Comparison of ENCODE assay signal across 27 cellular contexts in the genomic region with DNA sequence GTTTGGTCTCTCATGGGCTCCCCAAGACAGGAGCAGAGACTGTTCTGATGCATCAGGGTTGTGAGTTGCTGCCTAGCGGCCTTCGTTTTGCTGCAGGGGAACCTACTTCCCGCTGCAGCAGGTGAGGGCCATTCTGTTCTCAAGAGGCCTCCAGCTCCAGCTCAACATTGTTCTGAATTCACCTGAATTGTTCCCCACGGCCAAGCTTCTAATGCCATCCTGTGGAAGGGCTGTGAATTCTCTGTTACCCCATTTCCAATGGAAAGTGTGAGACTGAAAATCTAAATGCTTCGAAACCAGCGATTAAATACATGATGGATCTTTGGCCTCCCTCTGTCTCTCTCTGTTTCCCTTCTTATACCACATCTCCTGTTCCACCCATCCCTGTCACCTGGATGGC.
A peak's percentile ranks its signal among the peaks of the same experiment; 100 is the strongest.
DNase-seq lines count a peak whose midpoint lies in the region; ATAC-seq and TF ChIP-seq lines count a peak whose summit lies in the region.
"Had no signal": no experiment of that assay in that cellular context is flagged by ENCODE, and none has a peak within 500 bp of the region (broad histone marks: within the 10 kb centered on the region; RNA-seq: fewer than 3 reads in every experiment).

No MANE protein-coding gene starts in this region.

- H3K27ac ChIP-seq in left ventricle myocardium inferior (replicated peaks) = no peak overlapping the region
- H3K27ac ChIP-seq in IMR-90 (ENCODE audit: insufficient read depth, low read length) = no peak overlapping the region
- no peak overlapping the region for H3K27ac ChIP-seq in RWPE2 (ENCODE audit: poor library complexity, severe bottlenecking)
- H3K27ac ChIP-seq: skin epidermis had no signal

- peaks cover 7% of the 10 kb centered on the region for H3K9me3 ChIP-seq in left ventricle myocardium inferior (replicated peaks)
- H3K9me3 ChIP-seq in IMR-90 (ENCODE audit: control insufficient read depth, insufficient read depth, low read length) = no peaks in the 10 kb centered on the region
- H3K9me3 ChIP-seq in RWPE2 (ENCODE audit: severe bottlenecking) = no peaks in the 10 kb centered on the region
- H3K9me3 ChIP-seq: BE2C, SK-N-SH had no signal

- H2AFZ ChIP-seq in IMR-90 (replicated peaks; ENCODE audit: low read length, poor library complexity) = no peak overlapping the region

- H4K5ac ChIP-seq in IMR-90 (ENCODE audit: low read depth, low read length) = no peak overlapping the region

- H3K27me3 Mint-ChIP-seq in progenitor cell of endocrine pancreas = no peaks in the 10 kb centered on the region
- H3K27me3 Mint-ChIP-seq: activated CD8-positive, alpha-beta memory T cell treated with anti-CD3 and anti-CD28 coated beads, Interleukin-2, amount 10 ng/mL, durations not matched to agents 7 days and 5 days; activated naive CD8-positive, alpha-beta T cell treated with anti-CD3 and anti-CD28 coated beads, Interleukin-2, amount 50 U/mL, for 24 hours; CD8-positive, alpha-beta memory T cell; central memory CD8-positive, alpha-beta T cell; type B pancreatic cell had no signal

- H3K18ac ChIP-seq in IMR-90 (ENCODE audit: low read depth, low read length) = no peak overlapping the region

- no CpG with 5 or more reads among the region's 6 CpGs for WGBS in IMR-90 (ENCODE audit: extremely low coverage in 2 of 2, insufficient read length in 1 of 2), 2 experiments

- H3K9ac ChIP-seq in IMR-90 (ENCODE audit: low read depth, low read length) = no peak overlapping the region
- H3K9ac ChIP-seq: SK-N-SH had no signal

- peak; percentile 21; the same call in 1 of the 2 replicates for TF ChIP-seq RAD21 in IMR-90 (IDR thresholded peaks at IDR 0.05; ENCODE audit: low read length)

- H3K79me1 ChIP-seq in IMR-90 (ENCODE audit: low read depth in 1 of 2, low read length in 2 of 2) = no peaks in the 10 kb centered on the region

- H3K27ac Mint-ChIP-seq in progenitor cell of endocrine pancreas = no peak overlapping the region
- H3K27ac Mint-ChIP-seq: activated CD8-positive, alpha-beta memory T cell treated with anti-CD3 and anti-CD28 coated beads, Interleukin-2, amount 10 ng/mL, durations not matched to agents 7 days and 5 days; activated naive CD8-positive, alpha-beta T cell treated with anti-CD3 and anti-CD28 coated beads, Interleukin-2, amount 50 U/mL, for 24 hours; CD8-positive, alpha-beta memory T cell; memory B cell; type B pancreatic cell had no signal

- no peak overlapping the region for H2BK120ac ChIP-seq in IMR-90 (ENCODE audit: low read depth, low read length)

- ATAC-seq in Right ventricle myocardium inferior = no peak
- no peak for ATAC-seq in IMR-90 (ENCODE audit: low read depth)
- ATAC-seq in RWPE2 (ENCODE audit: low read depth) = 0 out of 3 replicates have a peak, but pooled peaks have one; percentile 36
- ATAC-seq in GM21529 (IDR thresholded peaks at IDR 0.05; ENCODE audit: unreplicated experiment) = no peak
- ATAC-seq: activated CD8-positive, alpha-beta memory T cell treated with anti-CD3 and anti-CD28 coated beads, Interleukin-2, amount 10 ng/mL, durations not matched to agents 7 days and 5 days; activated naive CD8-positive, alpha-beta T cell treated with anti-CD3 and anti-CD28 coated beads, Interleukin-2, amount 50 U/mL, for 24 hours; esophagus mucosa; K562 had no signal

- no peaks in the 10 kb centered on the region for H3K9me3 Mint-ChIP-seq in progenitor cell of endocrine pancreas (ENCODE audit: low read depth)
- H3K9me3 Mint-ChIP-seq: activated naive CD8-positive, alpha-beta T cell treated with anti-CD3 and anti-CD28 coated beads, Interleukin-2, amount 50 U/mL, for 24 hours; CD8-positive, alpha-beta memory T cell; central memory CD8-positive, alpha-beta T cell; type B pancreatic cell had no signal

- H3K36me3 ChIP-seq in left ventricle myocardium inferior (no peaks in the 10 kb centered on the region), IMR-90 (ENCODE audit: control insufficient read depth, insufficient read depth, low read length) (no peaks in the 10 kb centered on the region), RWPE2 (ENCODE audit: low read depth) (no peaks in the 10 kb centered on the region)
- H3K36me3 ChIP-seq: BE2C had no signal

- H3K27me3 ChIP-seq in left ventricle myocardium inferior (ENCODE audit: low read depth) = no peaks in the 10 kb centered on the region
- peaks cover 4% of the 10 kb centered on the region; the same call in 1 of the 2 replicates for H3K27me3 ChIP-seq in IMR-90 (ENCODE audit: control insufficient read depth, insufficient read depth, low read length)
- H3K27me3 ChIP-seq in RWPE2 (ENCODE audit: insufficient read depth, poor library complexity, severe bottlenecking) = peaks cover 4% of the 10 kb centered on the region
- H3K27me3 ChIP-seq: BE2C had no signal

- H3K56ac ChIP-seq in IMR-90 (ENCODE audit: extremely low read depth, insufficient read depth, low read length) = no peak overlapping the region

- H3K9me1 ChIP-seq in IMR-90 (ENCODE audit: insufficient read depth, low read length) = no peaks in the 10 kb centered on the region

- no peak overlapping the region for H4K8ac ChIP-seq in IMR-90 (ENCODE audit: low read depth in 2 of 2, low read length in 2 of 2)

- no peak overlapping the region for H2BK15ac ChIP-seq in IMR-90 (ENCODE audit: low read depth, low read length)

- no peak overlapping the region for H2BK20ac ChIP-seq in IMR-90 (ENCODE audit: low read depth, low read length)

- TF ChIP-seq POLR2A in IMR-90 (IDR thresholded peaks at IDR 0.05; ENCODE audit: low read depth, low read length) = no peak

- no peak overlapping the region for H2BK5ac ChIP-seq in IMR-90 (ENCODE audit: low read depth, low read length, poor library complexity, severe bottlenecking)

- CTCF ChIA-PET in IMR-90 (lab: Yijun Ruan, JAX) = no interaction called here

- H3K36me3 Mint-ChIP-seq in progenitor cell of endocrine pancreas (ENCODE audit: insufficient read depth) = peaks cover 35% of the 10 kb centered on the region
- H3K36me3 Mint-ChIP-seq: activated CD8-positive, alpha-beta memory T cell treated with anti-CD3 and anti-CD28 coated beads, Interleukin-2, amount 10 ng/mL, durations not matched to agents 7 days and 5 days; CD8-positive, alpha-beta memory T cell; memory B cell had no signal

- intact Hi-C loops in left ventricle myocardium inferior (cut with micrococcal nuclease) = no loop called here
- intact Hi-C loops in Right ventricle myocardium inferior (cut with DNase I) = loop anchor here (5.0 kb wide), 1 partner anchor 253 kb away; no protein-coding TSS in a partner anchor
- intact Hi-C loops in IMR-90 (cut with micrococcal nuclease) = no loop called here

- no peak overlapping the region for H3K4ac ChIP-seq in IMR-90 (ENCODE audit: low read depth, low read length)

- no peaks in the 10 kb centered on the region for H3K4me1 Mint-ChIP-seq in progenitor cell of endocrine pancreas (ENCODE audit: low read depth)
- H3K4me1 Mint-ChIP-seq: activated CD8-positive, alpha-beta memory T cell treated with anti-CD3 and anti-CD28 coated beads, Interleukin-2, amount 10 ng/mL, durations not matched to agents 7 days and 5 days; activated naive CD8-positive, alpha-beta T cell treated with anti-CD3 and anti-CD28 coated beads, Interleukin-2, amount 50 U/mL, for 24 hours; CD8-positive, alpha-beta memory T cell; central memory CD8-positive, alpha-beta T cell; memory B cell had no signal

- DNase-seq in left ventricle myocardium inferior (no peak), Right ventricle myocardium inferior (ENCODE audit: missing footprints) (no peak), IMR-90 (no peak), RWPE2 (ENCODE audit: low spot score) (no peak), kidney tubule cell (ENCODE audit: low spot score) (peak; percentile 15), progenitor cell of endocrine pancreas (ENCODE audit: low spot score, unreplicated experiment) (no peak)
- no peak for DNase-seq in stimulated activated CD4-positive, alpha-beta T cell treated with anti-CD3 and anti-CD28 coated beads, Interleukin-15, amount 100 ng/mL, for 24 hours
- DNase-seq: activated CD4-positive, alpha-beta T cell treated with anti-CD3 and anti-CD28 coated beads, Interleukin-2, amount 50 U/mL, for 4 hours; activated CD8-positive, alpha-beta memory T cell treated with anti-CD3 and anti-CD28 coated beads, Interleukin-2, amount 10 ng/mL, durations not matched to agents 7 days and 5 days; activated naive CD8-positive, alpha-beta T cell treated with anti-CD3 and anti-CD28 coated beads, Interleukin-2, amount 50 U/mL, for 24 hours; activated T-cell treated with anti-CD3 and anti-CD28 coated beads, Interleukin-2, amount 50 U/mL, for 48 hours; BE2C; CD8-positive, alpha-beta memory T cell; GDM1; head of caudate nucleus; NCI-H1092; NCI-H2029 treated with DMSO at 0.1 percent for 48 hours; NCI-H226; SK-N-SH; stimulated activated naive CD4-positive, alpha-beta T cell had no signal

- no peak overlapping the region for H3K14ac ChIP-seq in IMR-90 (replicated peaks; ENCODE audit: low read depth, low read length)

- POLR2A ChIA-PET in IMR-90 (lab: Charles Lee; ENCODE audit: unreplicated experiment) = no interaction called here

- no peak overlapping the region for H3K23ac ChIP-seq in IMR-90 (ENCODE audit: low read depth, low read length)

- TF ChIP-seq CTCF in left ventricle myocardium inferior (IDR thresholded peaks at IDR 0.05; ENCODE audit: borderline replicate concordance) (peak; percentile 46), IMR-90 (conservative IDR thresholded peaks at IDR 0.05; ENCODE audit: low read depth, low read length) (no peak), RWPE2 (IDR thresholded peaks at IDR 0.05; ENCODE audit: poor library complexity, severe bottlenecking) (no peak), progenitor cell of endocrine pancreas (IDR thresholded peaks at IDR 0.05; ENCODE audit: unreplicated experiment) (no peak)

- H3K4me3 Mint-ChIP-seq in progenitor cell of endocrine pancreas (ENCODE audit: low read depth) = no peak overlapping the region
- H3K4me3 Mint-ChIP-seq: activated CD8-positive, alpha-beta memory T cell treated with anti-CD3 and anti-CD28 coated beads, Interleukin-2, amount 10 ng/mL, durations not matched to agents 7 days and 5 days; activated naive CD8-positive, alpha-beta T cell treated with anti-CD3 and anti-CD28 coated beads, Interleukin-2, amount 50 U/mL, for 24 hours; CD8-positive, alpha-beta memory T cell; central memory CD8-positive, alpha-beta T cell; memory B cell; type B pancreatic cell had no signal

- no peak overlapping the region for H3K4me2 ChIP-seq in IMR-90 (ENCODE audit: low read depth, low read length)
- H3K4me2 ChIP-seq: SK-N-SH had no signal

- no peak overlapping the region for H2AK9ac ChIP-seq in IMR-90 (replicated peaks; ENCODE audit: low read depth, low read length, poor library complexity)

- H4K91ac ChIP-seq in IMR-90 (ENCODE audit: insufficient read depth, low read depth, low read length) = no peak overlapping the region

- H3K4me1 ChIP-seq in left ventricle myocardium inferior = no peaks in the 10 kb centered on the region
- H3K4me1 ChIP-seq in IMR-90 (ENCODE audit: control insufficient read depth, insufficient read depth, low read length) = no peaks in the 10 kb centered on the region
- H3K4me1 ChIP-seq in RWPE2 (ENCODE audit: insufficient read depth, poor library complexity, severe bottlenecking) = no peaks in the 10 kb centered on the region
- H3K4me1 ChIP-seq: BE2C had no signal

- no TSS peak for BruUV-seq in IMR-90 (replicated peaks; lab: Mats Ljungman, UMichigan)

- dilution Hi-C loops in IMR-90 (cut with HindIII; ENCODE audit: low sequenced_read_pairs, unreplicated experiment) = no loop called here

- H4K20me1 ChIP-seq in IMR-90 (ENCODE audit: insufficient read depth, low read length) = no peaks in the 10 kb centered on the region

- no peak overlapping the region for H3K4me3 ChIP-seq in left ventricle myocardium inferior
- H3K4me3 ChIP-seq in IMR-90 (ENCODE audit: insufficient read depth, low read depth, low read length) = no peak overlapping the region
- no peak overlapping the region for H3K4me3 ChIP-seq in RWPE2 (ENCODE audit: severe bottlenecking)
- H3K4me3 ChIP-seq: K562, skin epidermis had no signal

- in situ Hi-C loops in IMR-90 (cut with MboI; ENCODE audit: low sequenced_read_pairs) = no loop called here

- no peak overlapping the region for H2AK5ac ChIP-seq in IMR-90 (ENCODE audit: low read depth, low read length)
